8 cellular contexts compared by ENCODE assay signal in genomic region chr22:17706451-17706900, GRCh38.
DNase-seq lines count a peak whose midpoint lies in the region; ATAC-seq and TF ChIP-seq lines count a peak whose summit lies in the region.

No MANE protein-coding gene starts in this region.

- peak overlapping the region; percentile 87 for H3K27ac Mint-ChIP-seq in MCF 10A (ENCODE audit: low read depth, unreplicated experiment)

- TF ChIP-seq EP300 in SK-N-SH (IDR thresholded peaks at IDR 0.05; ENCODE audit: borderline replicate concordance in 1 of 2, low read depth in 1 of 2, low read length in 1 of 2), result 0 out of 4 replicates have a peak, but pooled peaks of 1 of the 2 experiments have one; percentile 20

- H3K27me3 ChIP-seq in SK-N-SH (ENCODE audit: insufficient read depth), result no peaks in the 10 kb centered on the region

- H3K4me1 ChIP-seq in SK-N-SH (ENCODE audit: control insufficient read depth in 1 of 2, insufficient read depth in 2 of 2, low read depth in 1 of 2, low read length in 1 of 2), result peaks cover 3 to 7% of the 10 kb centered on the region in 2 experiments; a peak in 3 of 4 replicates

- H3K9ac ChIP-seq in SK-N-SH, result peak overlapping the region; percentile 75

- H3K27me3 Mint-ChIP-seq in MCF 10A (ENCODE audit: insufficient read depth, unreplicated experiment), result no peaks in the 10 kb centered on the region

- H3K36me3 ChIP-seq in SK-N-SH (replicated peaks in 1 of 2; ENCODE audit: control insufficient read depth in 1 of 2, insufficient read depth in 2 of 2, low read length in 1 of 2), result peaks cover 4 to 18% of the 10 kb centered on the region in 2 experiments

- peak overlapping the region; percentile 79 for H3K4me3 Mint-ChIP-seq in MCF 10A (ENCODE audit: unreplicated experiment)

- TF ChIP-seq CTCF in AG09319 (IDR thresholded peaks at IDR 0.05; ENCODE audit: low read depth, low read length) (no peak), SK-N-SH (IDR thresholded peaks at IDR 0.05) (no peak), MCF 10A (IDR thresholded peaks at IDR 0.05; ENCODE audit: unreplicated experiment) (no peak)

- no peaks in the 10 kb centered on the region for H3K9me3 ChIP-seq in SK-N-SH

- no peak for TF ChIP-seq RAD21 in SK-N-SH (IDR thresholded peaks at IDR 0.05; ENCODE audit: low read length)

- peaks cover 17% of the 10 kb centered on the region for H3K4me1 Mint-ChIP-seq in MCF 10A (ENCODE audit: insufficient read depth, unreplicated experiment)

- peak overlapping the region; percentile 77 for H3K4me2 ChIP-seq in SK-N-SH

- H3K36me3 Mint-ChIP-seq in MCF 10A (ENCODE audit: insufficient read depth, unreplicated experiment), result peaks cover 38% of the 10 kb centered on the region

- POLR2A ChIA-PET in SK-N-SH (lab: Yijun Ruan, JAX) (no interaction called here), MCF 10A (lab: Yijun Ruan, JAX) (interaction anchor here (0.6 to 4.0 kb wide), 11 partner anchors 10 to 317 kb away, joined by 3 to 35 read pairs (median 5); partner anchors contain the start of genes ATP6V1E1 and BCL2L13)

- peaks cover 28% of the 10 kb centered on the region for H3F3A ChIP-seq in SK-N-SH (replicated peaks; ENCODE audit: insufficient read depth)

- H2AFZ ChIP-seq in SK-N-SH (ENCODE audit: low read depth), result peak overlapping the region; percentile 76; the same call in 1 of the 2 replicates

- H3K27ac ChIP-seq in SK-N-SH (ENCODE audit: low read depth in 2 of 2, low read length in 1 of 2), result peak overlapping the region; percentile 64 to 95

- ATAC-seq in HG03457 (IDR thresholded peaks at IDR 0.05; ENCODE audit: unreplicated experiment), result peak; percentile 74

- no TSS peak for BruUV-seq in MCF 10A (replicated peaks; lab: Mats Ljungman, UMichigan)

- intact Hi-C loops in MCF 10A (cut with micrococcal nuclease), result loop anchor here (2.0 to 5.0 kb wide), 2 partner anchors 78 to 149 kb away; partner anchors contain the start of gene ATP6V1E1

- peaks cover 42% of the 10 kb centered on the region for H3K79me2 ChIP-seq in SK-N-SH (ENCODE audit: insufficient read depth)

- DNase-seq in AG09319 (ENCODE audit: extremely low read depth, low read depth) (peak; percentile 83), GM19238 (ENCODE audit: insufficient read length, low spot score) (peak; percentile 27), SK-N-SH (peak; percentile 33), MCF 10A (ENCODE audit: unreplicated experiment) (peak; percentile 92), iris pigment epithelial cell (ENCODE audit: low read depth) (peak; percentile 99), NCI-H526 (lab: John Stamatoyannopoulos, UW) (no peak)
- DNase-seq in stimulated activated CD4-positive, alpha-beta T cell treated with anti-CD3 and anti-CD28 coated beads, Interleukin-12 subunit alpha, Interleukin-12 subunit beta, amount 100 ng/mL, for 4 hours, result peak; percentile 13

- no peaks in the 10 kb centered on the region for H3K9me2 ChIP-seq in SK-N-SH

- CTCF ChIA-PET in SK-N-SH (lab: Yijun Ruan, JAX), result interaction anchor here (0.9 to 1.9 kb wide), 2 partner anchors 16 to 36 kb away, joined by 3 to 6 read pairs; no protein-coding TSS in a partner anchor
- CTCF ChIA-PET in MCF 10A (lab: Yijun Ruan, JAX), result interaction anchor here (0.7 to 1.5 kb wide), 4 partner anchors 18 to 219 kb away, joined by 3 to 10 read pairs (median 3); no protein-coding TSS in a partner anchor

- 5% methylated on average over 5 of the region's 5 CpGs for whole genome bisulfite sequencing in SK-N-SH (ENCODE audit: low lambda C conversion rate)

- peak overlapping the region; percentile 33 to 63; a peak in 3 of 4 replicates for H3K4me3 ChIP-seq in SK-N-SH (ENCODE audit: low read depth in 2 of 2, low read length in 1 of 2)

- no peaks in the 10 kb centered on the region for H3K9me3 Mint-ChIP-seq in MCF 10A (ENCODE audit: unreplicated experiment)

- no peaks in the 10 kb centered on the region for H4K20me1 ChIP-seq in SK-N-SH (ENCODE audit: insufficient read depth)

TF ChIP-seq in SK-N-SH, 30 proteins besides CTCF, POLR2A, EP300 and RAD21 (continues in another document):
- TF ChIP-seq ELF1 (IDR thresholded peaks at IDR 0.05) (no peak), RCOR1 (IDR thresholded peaks at IDR 0.05; ENCODE audit: low read length) (no peak), REST (IDR thresholded peaks at IDR 0.05; ENCODE audit: low read depth, low read length) (no peak), SIN3A (IDR thresholded peaks at IDR 0.05; ENCODE audit: borderline replicate concordance, low read depth, low read length) (0 out of 2 replicates have a peak, but pooled peaks have one; percentile 38), POLR2AphosphoS5 (IDR thresholded peaks at IDR 0.05; ENCODE audit: low read depth, low read length) (peak; percentile 65), YY1 (IDR thresholded peaks at IDR 0.05; ENCODE audit: low read depth) (0 out of 2 replicates have a peak, but pooled peaks have one; percentile 19), GATA2 (CRISPR knock-in tag; IDR thresholded peaks at IDR 0.05) (no peak), PBX3 (IDR thresholded peaks at IDR 0.05) (peak; percentile 75), USF1 (IDR thresholded peaks at IDR 0.05; ENCODE audit: borderline replicate concordance, low read depth) (no peak), FOXM1 (IDR thresholded peaks at IDR 0.05; ENCODE audit: low read depth) (no peak), ZBTB33 (IDR thresholded peaks at IDR 0.05; ENCODE audit: borderline replicate concordance, low read depth) (no peak), RFX5 (IDR thresholded peaks at IDR 0.05; ENCODE audit: low read length) (no peak), MEF2A (IDR thresholded peaks at IDR 0.05; ENCODE audit: borderline replicate concordance, low read depth) (no peak), CHD2 (IDR thresholded peaks at IDR 0.05; ENCODE audit: low read length, partially characterized antibody) (no peak), EZH2phosphoT487 (IDR thresholded peaks at IDR 0.05; ENCODE audit: borderline replicate concordance, low read depth) (no peak), TEAD4 (IDR thresholded peaks at IDR 0.05; ENCODE audit: borderline replicate concordance, insufficient read depth) (no peak), NFIC (IDR thresholded peaks at IDR 0.05; ENCODE audit: borderline replicate concordance) (peak; percentile 8; the same call in 1 of the 2 replicates), SMC3 (IDR thresholded peaks at IDR 0.05; ENCODE audit: low read depth, low read length) (no peak; the same call in 1 of the 2 replicates)

Comparison
In these comparisons a context has a peak if more than half of its experiments do, and no peak if none do; other contexts are left out.
1. DNase-seq: peak in AG09319 (single experiment), GM19238 (single experiment), SK-N-SH (single experiment), MCF 10A (single experiment), iris pigment epithelial cell (single experiment) and stimulated activated CD4-positive, alpha-beta T cell treated with anti-CD3 and anti-CD28 coated beads, Interleukin-12 subunit alpha, Interleukin-12 subunit beta, amount 100 ng/mL, for 4 hours (single experiment); none in NCI-H526 (0 of 2).